Comparison of ENCODE assay signal across 13 cellular contexts in genomic region chr2:2642906-2643890, GRCh38.
"Had no signal": no experiment of that assay in that cellular context is flagged by ENCODE, and none has a peak within 500 bp of the region (broad histone marks: within the 10 kb centered on the region; RNA-seq: fewer than 3 reads in every experiment).

No MANE protein-coding gene starts in this region.

- H3K9ac ChIP-seq: parathyroid adenoma had no signal

- H3K36me3 Mint-ChIP-seq: activated CD4-positive, alpha-beta memory T cell treated with anti-CD3 and anti-CD28 coated beads for 36 hours; activated naive CD4-positive, alpha-beta T cell treated with anti-CD3 and anti-CD28 coated beads, Interleukin-2, amount 50 U/mL, for 24 hours; brain; immature natural killer cell; stimulated activated effector memory CD8-positive, alpha-beta T cell treated with anti-CD3 and anti-CD28 coated beads, Interleukin-12 subunit alpha, Interleukin-12 subunit beta, amount 100 ng/mL, for 72 hours had no signal

- H3K9me3 Mint-ChIP-seq: activated CD4-positive, alpha-beta memory T cell treated with anti-CD3 and anti-CD28 coated beads for 36 hours; activated naive CD4-positive, alpha-beta T cell treated with anti-CD3 and anti-CD28 coated beads, Interleukin-2, amount 50 U/mL, for 24 hours; activated T-cell treated with anti-CD3 and anti-CD28 coated beads, Interleukin-2, amount 50 U/mL, for 4 hours; immature natural killer cell had no signal

- H2AFZ ChIP-seq: parathyroid adenoma had no signal

- H3K27me3 Mint-ChIP-seq: activated CD4-positive, alpha-beta memory T cell treated with anti-CD3 and anti-CD28 coated beads for 36 hours; activated naive CD4-positive, alpha-beta T cell treated with anti-CD3 and anti-CD28 coated beads, Interleukin-2, amount 50 U/mL, for 24 hours had no signal

- DNase-seq: activated CD4-positive, alpha-beta memory T cell treated with anti-CD3 and anti-CD28 coated beads for 36 hours; activated CD4-positive, alpha-beta T cell treated with anti-CD3 and anti-CD28 coated beads for 1 hour; activated effector memory CD4-positive, alpha-beta T cell treated with Interleukin-2 at 50 U/mL for 16 hours; activated T-cell treated with anti-CD3 and anti-CD28 coated beads, Interleukin-2, amount 50 U/mL, for 4 hours; effector memory CD8-positive, alpha-beta T cell; foreskin melanocyte; immature natural killer cell had no signal

- H3K27ac ChIP-seq: epithelial cell of prostate, parathyroid adenoma, VCaP had no signal

- H3K4me3 Mint-ChIP-seq: activated CD4-positive, alpha-beta memory T cell treated with anti-CD3 and anti-CD28 coated beads for 36 hours; activated naive CD4-positive, alpha-beta T cell treated with anti-CD3 and anti-CD28 coated beads, Interleukin-2, amount 50 U/mL, for 24 hours; activated T-cell treated with anti-CD3 and anti-CD28 coated beads, Interleukin-2, amount 50 U/mL, for 4 hours; effector memory CD8-positive, alpha-beta T cell; immature natural killer cell; stimulated activated effector memory CD8-positive, alpha-beta T cell treated with anti-CD3 and anti-CD28 coated beads, Interleukin-12 subunit alpha, Interleukin-12 subunit beta, amount 100 ng/mL, for 72 hours had no signal

- H3K27ac Mint-ChIP-seq: activated CD4-positive, alpha-beta memory T cell treated with anti-CD3 and anti-CD28 coated beads for 36 hours; effector memory CD8-positive, alpha-beta T cell; immature natural killer cell had no signal

- ATAC-seq: activated T-cell treated with anti-CD3 and anti-CD28 coated beads, Interleukin-2, amount 50 U/mL, for 4 hours; effector memory CD8-positive, alpha-beta T cell; stimulated activated effector memory CD8-positive, alpha-beta T cell treated with anti-CD3 and anti-CD28 coated beads, Interleukin-12 subunit alpha, Interleukin-12 subunit beta, amount 100 ng/mL, for 72 hours had no signal

- H3K79me2 ChIP-seq: parathyroid adenoma had no signal
